Comparison of ENCODE assay signal across 8 cellular contexts in the genomic region with DNA sequence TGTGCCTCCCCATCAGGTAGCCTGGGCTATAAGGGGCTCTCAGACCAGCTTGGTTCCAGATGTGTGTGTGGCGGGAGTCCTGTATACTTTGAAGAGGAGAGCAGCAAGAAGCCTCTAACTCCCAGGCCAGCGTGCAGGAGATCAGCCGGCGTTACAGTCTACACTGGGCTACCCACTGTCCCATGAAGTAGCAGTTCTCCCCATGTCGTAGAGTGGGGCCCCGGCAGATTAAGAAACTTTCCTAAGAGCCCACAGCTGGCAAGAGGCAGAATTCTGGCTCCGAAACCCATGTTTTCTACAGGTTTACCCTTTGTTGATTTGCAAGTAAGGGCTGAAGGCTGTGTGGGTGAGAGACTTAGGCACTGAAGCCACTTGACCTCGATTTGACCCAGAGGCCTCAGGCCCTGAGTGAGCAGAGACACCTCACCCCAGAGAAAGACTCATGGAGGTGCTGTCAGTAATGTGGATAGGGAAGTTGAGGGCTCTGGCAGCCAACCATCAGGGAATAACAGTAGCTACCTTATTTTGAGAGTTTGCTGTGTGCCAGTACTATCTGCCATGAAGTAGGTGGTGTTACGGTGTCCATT. TPM values are rescaled to one million over a fixed set of nuclear protein-coding genes. Genes with fewer than 3 reads are reported as not detected.
DNase-seq lines count a peak whose midpoint lies in the region; ATAC-seq, FAIRE-seq and TF ChIP-seq lines count a peak whose summit lies in the region.

No MANE protein-coding gene starts in this region.

- CTCF ChIA-PET in A549 (lab: Yijun Ruan, JAX), result interaction anchor here (0.6 to 2.2 kb wide), 10 partner anchors 10 to 106 kb away, joined by 3 to 10 read pairs (median 4); no protein-coding TSS in a partner anchor

- H3K27ac ChIP-seq in A549, result peak overlapping the region; percentile 95 to 97
- peak overlapping the region; percentile 80 for H3K27ac ChIP-seq in rectal smooth muscle tissue (ENCODE audit: low read depth, low read length)

- no peaks in the 10 kb centered on the region for H3K9me3 ChIP-seq in A549

- TF ChIP-seq EP300 in A549 (IDR thresholded peaks at IDR 0.05), result no peak

- peak overlapping the region; percentile 51 for H3K9ac ChIP-seq in rectal smooth muscle tissue (ENCODE audit: low read length)

- no peak for TF ChIP-seq CTCF in A549 (IDR thresholded peaks at IDR 0.05)

- TF ChIP-seq POLR2A in A549 (IDR thresholded peaks at IDR 0.05; ENCODE audit: low read length), result no peak
- TF ChIP-seq POLR2A in erythroblast (IDR thresholded peaks at IDR 0.05; ENCODE audit: low read length), result no peak

- 80% methylated on average over 9 of the region's 9 CpGs for WGBS in A549 (ENCODE audit: missing lambda C conversion rate)

- H3K27me3 ChIP-seq in rectal smooth muscle tissue (ENCODE audit: control insufficient read depth, insufficient read depth, low read length), result no peaks in the 10 kb centered on the region

- ATAC-seq in A549 (no peak), GM19455 (IDR thresholded peaks at IDR 0.05; ENCODE audit: unreplicated experiment) (peak; percentile 3), SK-N-SH treated with all-trans-retinoic acid at 6 μM for 48 hours (peak; percentile 2; the same call in 1 of the 3 replicates), GM21447 (IDR thresholded peaks at IDR 0.05; ENCODE audit: unreplicated experiment) (no peak), HG03571 (IDR thresholded peaks at IDR 0.05; ENCODE audit: unreplicated experiment) (no peak), HG03565 (IDR thresholded peaks at IDR 0.05; ENCODE audit: unreplicated experiment) (no peak)

- peak overlapping the region; percentile 87 for H3K4me2 ChIP-seq in A549

- DNase-seq in A549 (ENCODE audit: low read depth in 1 of 2, low spot score in 1 of 2), result no peak
- DNase-seq in erythroblast (lab: John Stamatoyannopoulos, UW), result peak; percentile 42 to 52

- no peak for TF ChIP-seq RAD21 in A549 (conservative IDR thresholded peaks at IDR 0.05 in 1 of 2, IDR thresholded peaks at IDR 0.05 in 1 of 2)

- no peaks in the 10 kb centered on the region for H3K36me3 ChIP-seq in rectal smooth muscle tissue (ENCODE audit: control insufficient read depth, insufficient read depth, low read length)

- H3K4me3 ChIP-seq in A549, result peak overlapping the region; percentile 86
- peak overlapping the region; percentile 70 for H3K4me3 ChIP-seq in rectal smooth muscle tissue (ENCODE audit: low read length)

- POLR2A ChIA-PET in A549 (lab: Yijun Ruan, JAX), result interaction anchor here (0.8 to 1.4 kb wide), 6 partner anchors 17 to 122 kb away, joined by 4 to 7 read pairs (median 4); partner anchors contain the start of genes NFX1 and SMU1

- H3K4me1 ChIP-seq in A549 (peaks cover 52% of the 10 kb centered on the region), rectal smooth muscle tissue (ENCODE audit: control insufficient read depth, insufficient read depth, low read length) (peaks cover 8% of the 10 kb centered on the region)

- no peak for FAIRE-seq in A549 (lab: Jason Lieb, UNC)

TF ChIP-seq in A549, 52 proteins besides CTCF, POLR2A, EP300 and RAD21 (continues in another document):
- no peak for TF ChIP-seq CHD4 (IDR thresholded peaks at IDR 0.05; ENCODE audit: borderline replicate concordance)
- no peak for TF ChIP-seq MAZ (IDR thresholded peaks at IDR 0.05; ENCODE audit: borderline replicate concordance, low read depth, low read length)
- TF ChIP-seq, protein P1, sequence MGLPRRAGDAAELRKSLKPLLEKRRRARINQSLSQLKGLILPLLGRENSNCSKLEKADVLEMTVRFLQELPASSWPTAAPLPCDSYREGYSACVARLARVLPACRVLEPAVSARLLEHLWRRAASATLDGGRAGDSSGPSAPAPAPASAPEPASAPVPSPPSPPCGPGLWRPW (IDR thresholded peaks at IDR 0.05), result no peak
- TF ChIP-seq SMC3 (IDR thresholded peaks at IDR 0.05), result no peak
- TF ChIP-seq KDM1A (IDR thresholded peaks at IDR 0.05; ENCODE audit: low read depth), result no peak
- TF ChIP-seq HDAC2 (IDR thresholded peaks at IDR 0.05), result no peak
- TF ChIP-seq E2F6 (IDR thresholded peaks at IDR 0.05; ENCODE audit: borderline replicate concordance, low read depth), result no peak
- no peak for TF ChIP-seq RARB (CRISPR knock-in tag; IDR thresholded peaks at IDR 0.05)
- TF ChIP-seq SREBF2 (IDR thresholded peaks at IDR 0.05), result no peak
- TF ChIP-seq ZFP36 (IDR thresholded peaks at IDR 0.05; ENCODE audit: borderline replicate concordance, partially characterized antibody), result no peak
- TF ChIP-seq, protein P2, sequence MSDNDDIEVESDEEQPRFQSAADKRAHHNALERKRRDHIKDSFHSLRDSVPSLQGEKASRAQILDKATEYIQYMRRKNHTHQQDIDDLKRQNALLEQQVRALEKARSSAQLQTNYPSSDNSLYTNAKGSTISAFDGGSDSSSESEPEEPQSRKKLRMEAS (IDR thresholded peaks at IDR 0.05), result no peak
- no peak for TF ChIP-seq BCL3 (IDR thresholded peaks at IDR 0.05)
- TF ChIP-seq FOSL2 (IDR thresholded peaks at IDR 0.05), result no peak
- TF ChIP-seq FOSL2 (CRISPR knock-in tag; IDR thresholded peaks at IDR 0.05), result no peak
- TF ChIP-seq MYC (IDR thresholded peaks at IDR 0.05; ENCODE audit: borderline replicate concordance, low read length), result no peak
- TF ChIP-seq TP53 (CRISPR knock-in tag; IDR thresholded peaks at IDR 0.05), result no peak
- no peak for TF ChIP-seq BHLHE40 (IDR thresholded peaks at IDR 0.05; ENCODE audit: low read depth, low read length)

TF ChIP-seq in SK-N-SH treated with all-trans-retinoic acid at 6 μM for 48 hours, 23 proteins besides CTCF, POLR2A, EP300 and RAD21:
- TF ChIP-seq GLIS3 (CRISPR knock-in tag; IDR thresholded peaks at IDR 0.05) (no peak), ZNF70 (CRISPR knock-in tag; IDR thresholded peaks at IDR 0.05) (no peak), ZFP3 (CRISPR knock-in tag; IDR thresholded peaks at IDR 0.05) (no peak), TCF4 (CRISPR knock-in tag; IDR thresholded peaks at IDR 0.05; ENCODE audit: borderline replicate concordance) (no peak), RARB (CRISPR knock-in tag; IDR thresholded peaks at IDR 0.05) (no peak), PPARA (CRISPR knock-in tag; IDR thresholded peaks at IDR 0.05; ENCODE audit: borderline replicate concordance) (no peak), ARNTL (CRISPR knock-in tag; IDR thresholded peaks at IDR 0.05; ENCODE audit: borderline replicate concordance, low read depth) (no peak), TOX (CRISPR knock-in tag; IDR thresholded peaks at IDR 0.05; ENCODE audit: borderline replicate concordance) (no peak), CSDC2 (CRISPR knock-in tag; IDR thresholded peaks at IDR 0.05) (no peak), ZC3H10 (CRISPR knock-in tag; IDR thresholded peaks at IDR 0.05) (no peak), OSR1 (CRISPR knock-in tag; IDR thresholded peaks at IDR 0.05) (no peak), BACH2 (CRISPR knock-in tag; IDR thresholded peaks at IDR 0.05; ENCODE audit: borderline replicate concordance) (no peak), ISL1 (CRISPR knock-in tag; IDR thresholded peaks at IDR 0.05) (no peak), ZFP30 (CRISPR knock-in tag; IDR thresholded peaks at IDR 0.05) (no peak)
- TF ChIP-seq, protein P3, sequence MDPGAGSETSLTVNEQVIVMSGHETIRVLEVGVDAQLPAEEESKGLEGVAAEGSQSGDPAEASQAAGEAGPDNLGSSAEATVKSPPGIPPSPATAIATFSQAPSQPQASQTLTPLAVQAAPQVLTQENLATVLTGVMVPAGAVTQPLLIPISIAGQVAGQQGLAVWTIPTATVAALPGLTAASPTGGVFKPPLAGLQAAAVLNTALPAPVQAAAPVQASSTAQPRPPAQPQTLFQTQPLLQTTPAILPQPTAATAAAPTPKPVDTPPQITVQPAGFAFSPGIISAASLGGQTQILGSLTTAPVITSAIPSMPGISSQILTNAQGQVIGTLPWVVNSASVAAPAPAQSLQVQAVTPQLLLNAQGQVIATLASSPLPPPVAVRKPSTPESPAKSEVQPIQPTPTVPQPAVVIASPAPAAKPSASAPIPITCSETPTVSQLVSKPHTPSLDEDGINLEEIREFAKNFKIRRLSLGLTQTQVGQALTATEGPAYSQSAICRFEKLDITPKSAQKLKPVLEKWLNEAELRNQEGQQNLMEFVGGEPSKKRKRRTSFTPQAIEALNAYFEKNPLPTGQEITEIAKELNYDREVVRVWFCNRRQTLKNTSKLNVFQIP (CRISPR knock-in tag; IDR thresholded peaks at IDR 0.05; ENCODE audit: borderline replicate concordance, low read depth), result no peak

RNA-seq across cellular contexts. Expression of gene B4GALT1, which starts 0.9 kb away (rescaled TPM):
- polyA plus RNA-seq in A549 (2011; rRNA removed), result 180 and 191 TPM in 2 replicates
- 52.5 and 77.2 TPM in 2 replicates for polyA plus RNA-seq in A549 (2012; cell fraction: cytosol; rRNA removed)
- 58.3 and 75.3 TPM in 2 replicates for polyA plus RNA-seq in A549 (2012; cell fraction: nucleus; rRNA removed)
- 140 to 182 TPM (median 167 TPM) in 3 replicates for polyA plus RNA-seq in A549 (2017; fragmentation: RNase III; extraction: RNeasy Plus Mini Kit Qiagen cat#74134 plus additional on column Dnase treatment)
- polyA minus RNA-seq in A549 (2011; rRNA and poly(A)+ RNA removed), result 251 and 259 TPM in 2 replicates

Comparison
In these comparisons a context has a peak if more than half of its experiments do, and no peak if none do; other contexts are left out.
1. ATAC-seq: peak in GM19455 (single experiment) and SK-N-SH treated with all-trans-retinoic acid at 6 μM for 48 hours (single experiment); none in A549 (0 of 2), GM21447 (single experiment), HG03571 (single experiment) and HG03565 (single experiment).
2. DNase-seq: peak in erythroblast (2 of 2); none in A549 (0 of 2).